ENCODE assay signal across 8 cellular contexts in genomic region chr17:50425682-50426471, GRCh38. TPM values are rescaled to one million over a fixed set of nuclear protein-coding genes. Genes with fewer than 3 reads are reported as not detected.
DNase-seq lines count a peak whose midpoint lies in the region; ATAC-seq and FAIRE-seq lines count a peak whose summit lies in the region.

A gene with protein sequence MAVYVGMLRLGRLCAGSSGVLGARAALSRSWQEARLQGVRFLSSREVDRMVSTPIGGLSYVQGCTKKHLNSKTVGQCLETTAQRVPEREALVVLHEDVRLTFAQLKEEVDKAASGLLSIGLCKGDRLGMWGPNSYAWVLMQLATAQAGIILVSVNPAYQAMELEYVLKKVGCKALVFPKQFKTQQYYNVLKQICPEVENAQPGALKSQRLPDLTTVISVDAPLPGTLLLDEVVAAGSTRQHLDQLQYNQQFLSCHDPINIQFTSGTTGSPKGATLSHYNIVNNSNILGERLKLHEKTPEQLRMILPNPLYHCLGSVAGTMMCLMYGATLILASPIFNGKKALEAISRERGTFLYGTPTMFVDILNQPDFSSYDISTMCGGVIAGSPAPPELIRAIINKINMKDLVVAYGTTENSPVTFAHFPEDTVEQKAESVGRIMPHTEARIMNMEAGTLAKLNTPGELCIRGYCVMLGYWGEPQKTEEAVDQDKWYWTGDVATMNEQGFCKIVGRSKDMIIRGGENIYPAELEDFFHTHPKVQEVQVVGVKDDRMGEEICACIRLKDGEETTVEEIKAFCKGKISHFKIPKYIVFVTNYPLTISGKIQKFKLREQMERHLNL (plus strand): TSS chr17:50426218. CDS start chr17:50426262, 44 bp downstream.

- POLR2A ChIA-PET in T-cell (lab: Charles Lee), result interaction anchor here in 1 of 2 donors (1.3 kb wide), 1 partner anchor 12 kb away, joined by 3 read pairs; no protein-coding TSS in a partner anchor
- POLR2A ChIA-PET in activated naive CD8-positive, alpha-beta T cell treated with anti-CD3 and anti-CD28 coated beads, Interleukin-2, amount 10 ng/mL, durations not matched to agents 7 days and 5 days (lab: Charles Lee), result interaction anchor here (1.2 to 2.6 kb wide), 4 partner anchors 29 to 54 kb away, joined by 3 to 27 read pairs (median 6); partner anchors contain the start of genes EME1, LRRC59 and MRPL27

- ATAC-seq in HG03521 (IDR thresholded peaks at IDR 0.05; ENCODE audit: unreplicated experiment) (peak; percentile 64), T-cell (replicated peaks in 1 of 4) (peak; percentile 88 to 92 (median 91)), left cardiac atrium (peak; percentile 87 to 92)
- ATAC-seq in activated naive CD8-positive, alpha-beta T cell treated with anti-CD3 and anti-CD28 coated beads, Interleukin-2, amount 10 ng/mL, durations not matched to agents 7 days and 5 days (ENCODE audit: low read depth), result peak; percentile 82

- H3K4me1 Mint-ChIP-seq in T-cell, result peaks cover 34 to 42% (median 35%) of the 10 kb centered on the region in 3 donors
- peaks cover 34% of the 10 kb centered on the region for H3K4me1 Mint-ChIP-seq in activated naive CD8-positive, alpha-beta T cell treated with anti-CD3 and anti-CD28 coated beads, Interleukin-2, amount 10 ng/mL, durations not matched to agents 7 days and 5 days

- no peaks in the 10 kb centered on the region for H3K36me3 Mint-ChIP-seq in T-cell
- peaks cover 2% of the 10 kb centered on the region for H3K36me3 Mint-ChIP-seq in activated naive CD8-positive, alpha-beta T cell treated with anti-CD3 and anti-CD28 coated beads, Interleukin-2, amount 10 ng/mL, durations not matched to agents 7 days and 5 days

- no peaks in the 10 kb centered on the region for H3K9me3 Mint-ChIP-seq in T-cell
- no peaks in the 10 kb centered on the region for H3K9me3 Mint-ChIP-seq in activated naive CD8-positive, alpha-beta T cell treated with anti-CD3 and anti-CD28 coated beads, Interleukin-2, amount 10 ng/mL, durations not matched to agents 7 days and 5 days

- intact Hi-C loops in left cardiac atrium (cut with DNase I), result loop anchor here in 1 of 2 donors (5.0 kb wide), 1 partner anchor 51 kb away; the partner anchor contains the start of gene RSAD1

- peak within 1 kb of the TSS; percentile 86 to 89 for H3K27ac Mint-ChIP-seq in T-cell
- H3K27ac Mint-ChIP-seq in activated naive CD8-positive, alpha-beta T cell treated with anti-CD3 and anti-CD28 coated beads, Interleukin-2, amount 10 ng/mL, durations not matched to agents 7 days and 5 days, result peak within 1 kb of the TSS; percentile 87

- CTCF ChIA-PET in T-cell (lab: Charles Lee), result interaction anchor here in 1 of 2 donors (2.2 kb wide), 1 partner anchor 29 kb away, joined by 7 read pairs; the partner anchor contains the start of gene LRRC59

- FAIRE-seq in urothelium cell line (lab: Jason Lieb, UNC), result no peak

- peak within 1 kb of the TSS; percentile 81 to 86 (median 85) for H3K4me3 Mint-ChIP-seq in T-cell
- H3K4me3 Mint-ChIP-seq in activated naive CD8-positive, alpha-beta T cell treated with anti-CD3 and anti-CD28 coated beads, Interleukin-2, amount 10 ng/mL, durations not matched to agents 7 days and 5 days, result peak within 1 kb of the TSS; percentile 91

- DNase-seq in NCI-H2227 (lab: John Stamatoyannopoulos, UW; ENCODE audit: unreplicated experiment) (peak; percentile 48), NCI-H2227 treated with DMSO at 0.1 percent for 48 hours (lab: John Stamatoyannopoulos, UW) (no peak), T-cell (peak; percentile 24 to 72 (median 62)), left cardiac atrium (peak; percentile 81), renal cortical epithelial cell (ENCODE audit: low read depth) (no peak), urothelium cell line (ENCODE audit: low spot score) (peak; percentile 89)
- DNase-seq in activated naive CD8-positive, alpha-beta T cell treated with anti-CD3 and anti-CD28 coated beads, Interleukin-2, amount 10 ng/mL, durations not matched to agents 7 days and 5 days, result peak; percentile 84

- no peaks in the 10 kb centered on the region for H3K27me3 Mint-ChIP-seq in T-cell
- H3K27me3 Mint-ChIP-seq in activated naive CD8-positive, alpha-beta T cell treated with anti-CD3 and anti-CD28 coated beads, Interleukin-2, amount 10 ng/mL, durations not matched to agents 7 days and 5 days, result no peaks in the 10 kb centered on the region

RNA-seq across cellular contexts. Expression of the gene that starts here (rescaled TPM):
- total RNA-seq in T-cell, result 10 to 100 TPM; 17.7 to 26.4 (median 21.3) TPM
- 10 to 100 TPM; 42.1 to 45.0 TPM for total RNA-seq in activated naive CD8-positive, alpha-beta T cell treated with anti-CD3 and anti-CD28 coated beads, Interleukin-2, amount 10 ng/mL, durations not matched to agents 7 days and 5 days
- total RNA-seq in left cardiac atrium, result 10 to 100 TPM; 64.8 to 66.4 TPM
- total RNA-seq in renal cortical epithelial cell, result 32.5 and 44.5 TPM in 2 replicates

Comparison
In these comparisons a context has a peak if more than half of its experiments do, and no peak if none do; other contexts are left out.
1. DNase-seq: peak in NCI-H2227 (single experiment), T-cell (34 of 34), activated naive CD8-positive, alpha-beta T cell treated with anti-CD3 and anti-CD28 coated beads, Interleukin-2, amount 10 ng/mL, durations not matched to agents 7 days and 5 days (single experiment), left cardiac atrium (single experiment) and urothelium cell line (single experiment); none in NCI-H2227 treated with DMSO at 0.1 percent for 48 hours (single experiment) and renal cortical epithelial cell (single experiment).
2. Peak in every context shown above with its lines, with median percentiles within 50 percentile points of each other: ATAC-seq.